In the genomic region with DNA sequence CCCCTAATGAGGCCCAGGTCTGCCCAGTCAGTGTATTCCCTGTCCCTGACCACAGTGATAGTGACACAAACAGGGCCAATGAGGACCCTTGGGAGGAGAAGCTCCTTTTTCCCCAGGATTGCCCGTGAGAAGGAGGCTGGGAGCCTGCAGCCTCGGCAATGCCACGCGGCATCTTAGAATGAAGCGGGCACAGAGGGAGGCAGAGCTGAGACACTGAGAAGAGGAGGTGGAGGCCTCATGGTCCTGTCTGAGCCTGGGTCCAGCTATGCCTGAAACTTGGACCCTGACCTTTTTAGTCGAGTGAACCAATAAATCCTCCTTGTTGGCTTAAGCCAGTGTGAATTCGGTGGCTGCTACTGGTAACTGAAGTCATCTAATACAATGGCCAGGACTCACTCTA, we compare ENCODE assay signal across 1 cellular context.
TF ChIP-seq lines count a peak whose summit lies in the region.

No MANE protein-coding gene starts in this region.

TF ChIP-seq in HepG2, 621 proteins besides CTCF, POLR2A, EP300 and RAD21 (continued from another document and continues in another):
- TF ChIP-seq, protein P1, sequence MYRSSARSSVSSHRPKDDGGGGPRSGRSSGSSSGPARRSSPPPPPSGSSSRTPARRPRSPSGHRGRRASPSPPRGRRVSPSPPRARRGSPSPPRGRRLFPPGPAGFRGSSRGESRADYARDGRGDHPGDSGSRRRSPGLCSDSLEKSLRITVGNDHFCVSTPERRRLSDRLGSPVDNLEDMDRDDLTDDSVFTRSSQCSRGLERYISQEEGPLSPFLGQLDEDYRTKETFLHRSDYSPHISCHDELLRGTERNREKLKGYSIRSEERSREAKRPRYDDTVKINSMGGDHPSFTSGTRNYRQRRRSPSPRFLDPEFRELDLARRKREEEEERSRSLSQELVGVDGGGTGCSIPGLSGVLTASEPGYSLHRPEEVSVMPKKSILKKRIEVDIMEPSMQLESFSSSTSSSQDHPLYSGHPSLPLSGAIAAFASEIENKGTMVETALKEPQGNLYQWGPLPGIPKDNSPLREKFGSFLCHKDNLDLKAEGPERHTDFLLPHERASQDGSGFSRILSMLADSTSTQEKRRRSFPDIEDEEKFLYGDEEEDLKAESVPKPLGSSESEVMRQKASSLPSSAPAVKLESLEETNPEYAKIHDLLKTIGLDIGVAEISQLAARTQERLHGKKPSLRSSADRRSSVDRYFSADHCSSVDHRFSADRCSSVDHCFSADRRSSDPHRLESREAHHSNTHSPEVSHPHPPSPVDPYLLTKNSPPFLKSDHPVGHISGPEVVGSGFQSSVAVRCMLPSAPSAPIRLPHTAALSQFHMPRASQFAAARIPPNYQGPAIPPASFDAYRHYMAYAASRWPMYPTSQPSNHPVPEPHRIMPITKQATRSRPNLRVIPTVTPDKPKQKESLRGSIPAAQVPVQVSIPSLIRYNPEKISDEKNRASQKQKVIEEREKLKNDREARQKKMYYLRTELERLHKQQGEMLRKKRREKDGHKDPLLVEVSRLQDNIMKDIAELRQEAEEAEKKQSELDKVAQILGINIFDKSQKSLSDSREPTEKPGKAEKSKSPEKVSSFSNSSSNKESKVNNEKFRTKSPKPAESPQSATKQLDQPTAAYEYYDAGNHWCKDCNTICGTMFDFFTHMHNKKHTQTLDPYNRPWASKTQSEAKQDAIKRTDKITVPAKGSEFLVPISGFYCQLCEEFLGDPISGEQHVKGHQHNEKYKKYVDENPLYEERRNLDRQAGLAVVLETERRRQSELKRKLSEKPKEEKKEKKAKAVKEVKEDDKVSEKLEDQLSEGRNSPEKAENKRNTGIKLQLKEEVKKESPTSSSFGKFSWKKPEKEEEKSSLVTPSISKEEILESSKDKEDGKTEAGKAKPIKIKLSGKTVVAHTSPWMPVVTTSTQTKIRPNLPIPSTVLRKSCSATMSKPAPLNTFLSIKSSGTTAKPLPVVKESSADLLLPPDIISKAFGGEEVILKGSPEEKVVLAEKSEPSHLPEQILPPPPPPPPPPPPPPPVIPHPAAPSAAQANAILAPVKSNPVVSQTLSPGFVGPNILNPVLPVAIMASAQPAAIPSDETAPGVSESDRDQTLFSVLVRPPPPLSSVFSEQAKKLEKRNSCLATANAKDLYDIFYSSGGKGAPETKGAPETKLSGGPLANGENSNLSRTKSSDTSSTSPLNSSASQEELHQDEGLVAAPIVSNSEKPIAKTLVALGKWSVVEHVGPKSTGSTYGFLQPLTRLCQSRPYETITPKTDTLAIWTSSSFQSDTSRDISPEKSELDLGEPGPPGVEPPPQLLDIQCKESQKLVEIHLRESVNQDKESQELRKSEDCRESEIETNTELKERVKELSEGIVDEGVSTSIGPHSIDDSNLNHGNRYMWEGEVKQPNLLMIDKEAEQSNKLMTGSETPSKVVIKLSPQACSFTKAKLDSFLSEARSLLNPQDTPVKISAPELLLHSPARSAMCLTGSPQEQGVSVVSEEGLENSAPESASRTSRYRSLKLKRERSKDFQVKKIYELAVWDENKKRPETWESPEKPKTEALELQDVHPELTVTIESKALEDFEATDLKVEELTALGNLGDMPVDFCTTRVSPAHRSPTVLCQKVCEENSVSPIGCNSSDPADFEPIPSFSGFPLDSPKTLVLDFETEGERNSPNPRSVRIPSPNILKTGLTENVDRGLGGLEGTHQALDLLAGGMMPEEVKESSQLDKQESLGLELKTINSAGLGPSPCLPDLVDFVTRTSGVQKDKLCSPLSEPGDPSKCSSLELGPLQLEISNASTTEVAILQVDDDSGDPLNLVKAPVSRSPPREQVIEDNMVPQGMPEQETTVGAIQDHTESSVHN (CRISPR knock-in tag; IDR thresholded peaks at IDR 0.05) = no peak
- TF ChIP-seq ZNF547 (CRISPR knock-in tag; IDR thresholded peaks at IDR 0.05) (peak; percentile 56; the same call in 1 of the 2 replicates), ZNF766 (CRISPR knock-in tag; IDR thresholded peaks at IDR 0.05; ENCODE audit: borderline replicate concordance) (no peak), GATAD2A (CRISPR knock-in tag; IDR thresholded peaks at IDR 0.05) (0 out of 2 replicates have a peak, but pooled peaks have one; percentile 49), PRPF4 (IDR thresholded peaks at IDR 0.05; ENCODE audit: low read depth, low read length, poor library complexity, severe bottlenecking) (no peak), ZNF136 (CRISPR knock-in tag; IDR thresholded peaks at IDR 0.05; ENCODE audit: low read depth) (no peak)
- TF ChIP-seq, protein P2, sequence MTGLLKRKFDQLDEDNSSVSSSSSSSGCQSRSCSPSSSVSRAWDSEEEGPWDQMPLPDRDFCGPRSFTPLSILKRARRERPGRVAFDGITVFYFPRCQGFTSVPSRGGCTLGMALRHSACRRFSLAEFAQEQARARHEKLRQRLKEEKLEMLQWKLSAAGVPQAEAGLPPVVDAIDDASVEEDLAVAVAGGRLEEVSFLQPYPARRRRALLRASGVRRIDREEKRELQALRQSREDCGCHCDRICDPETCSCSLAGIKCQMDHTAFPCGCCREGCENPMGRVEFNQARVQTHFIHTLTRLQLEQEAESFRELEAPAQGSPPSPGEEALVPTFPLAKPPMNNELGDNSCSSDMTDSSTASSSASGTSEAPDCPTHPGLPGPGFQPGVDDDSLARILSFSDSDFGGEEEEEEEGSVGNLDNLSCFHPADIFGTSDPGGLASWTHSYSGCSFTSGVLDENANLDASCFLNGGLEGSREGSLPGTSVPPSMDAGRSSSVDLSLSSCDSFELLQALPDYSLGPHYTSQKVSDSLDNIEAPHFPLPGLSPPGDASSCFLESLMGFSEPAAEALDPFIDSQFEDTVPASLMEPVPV (CRISPR knock-in tag; IDR thresholded peaks at IDR 0.05) = no peak
- TF ChIP-seq, protein P3, sequence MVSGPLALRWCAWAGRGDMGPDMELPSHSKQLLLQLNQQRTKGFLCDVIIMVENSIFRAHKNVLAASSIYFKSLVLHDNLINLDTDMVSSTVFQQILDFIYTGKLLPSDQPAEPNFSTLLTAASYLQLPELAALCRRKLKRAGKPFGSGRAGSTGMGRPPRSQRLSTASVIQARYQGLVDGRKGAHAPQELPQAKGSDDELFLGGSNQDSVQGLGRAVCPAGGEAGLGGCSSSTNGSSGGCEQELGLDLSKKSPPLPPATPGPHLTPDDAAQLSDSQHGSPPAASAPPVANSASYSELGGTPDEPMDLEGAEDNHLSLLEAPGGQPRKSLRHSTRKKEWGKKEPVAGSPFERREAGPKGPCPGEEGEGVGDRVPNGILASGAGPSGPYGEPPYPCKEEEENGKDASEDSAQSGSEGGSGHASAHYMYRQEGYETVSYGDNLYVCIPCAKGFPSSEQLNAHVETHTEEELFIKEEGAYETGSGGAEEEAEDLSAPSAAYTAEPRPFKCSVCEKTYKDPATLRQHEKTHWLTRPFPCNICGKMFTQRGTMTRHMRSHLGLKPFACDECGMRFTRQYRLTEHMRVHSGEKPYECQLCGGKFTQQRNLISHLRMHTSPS (CRISPR knock-in tag; IDR thresholded peaks at IDR 0.05; ENCODE audit: low read depth) = no peak
- TF ChIP-seq, protein P4, sequence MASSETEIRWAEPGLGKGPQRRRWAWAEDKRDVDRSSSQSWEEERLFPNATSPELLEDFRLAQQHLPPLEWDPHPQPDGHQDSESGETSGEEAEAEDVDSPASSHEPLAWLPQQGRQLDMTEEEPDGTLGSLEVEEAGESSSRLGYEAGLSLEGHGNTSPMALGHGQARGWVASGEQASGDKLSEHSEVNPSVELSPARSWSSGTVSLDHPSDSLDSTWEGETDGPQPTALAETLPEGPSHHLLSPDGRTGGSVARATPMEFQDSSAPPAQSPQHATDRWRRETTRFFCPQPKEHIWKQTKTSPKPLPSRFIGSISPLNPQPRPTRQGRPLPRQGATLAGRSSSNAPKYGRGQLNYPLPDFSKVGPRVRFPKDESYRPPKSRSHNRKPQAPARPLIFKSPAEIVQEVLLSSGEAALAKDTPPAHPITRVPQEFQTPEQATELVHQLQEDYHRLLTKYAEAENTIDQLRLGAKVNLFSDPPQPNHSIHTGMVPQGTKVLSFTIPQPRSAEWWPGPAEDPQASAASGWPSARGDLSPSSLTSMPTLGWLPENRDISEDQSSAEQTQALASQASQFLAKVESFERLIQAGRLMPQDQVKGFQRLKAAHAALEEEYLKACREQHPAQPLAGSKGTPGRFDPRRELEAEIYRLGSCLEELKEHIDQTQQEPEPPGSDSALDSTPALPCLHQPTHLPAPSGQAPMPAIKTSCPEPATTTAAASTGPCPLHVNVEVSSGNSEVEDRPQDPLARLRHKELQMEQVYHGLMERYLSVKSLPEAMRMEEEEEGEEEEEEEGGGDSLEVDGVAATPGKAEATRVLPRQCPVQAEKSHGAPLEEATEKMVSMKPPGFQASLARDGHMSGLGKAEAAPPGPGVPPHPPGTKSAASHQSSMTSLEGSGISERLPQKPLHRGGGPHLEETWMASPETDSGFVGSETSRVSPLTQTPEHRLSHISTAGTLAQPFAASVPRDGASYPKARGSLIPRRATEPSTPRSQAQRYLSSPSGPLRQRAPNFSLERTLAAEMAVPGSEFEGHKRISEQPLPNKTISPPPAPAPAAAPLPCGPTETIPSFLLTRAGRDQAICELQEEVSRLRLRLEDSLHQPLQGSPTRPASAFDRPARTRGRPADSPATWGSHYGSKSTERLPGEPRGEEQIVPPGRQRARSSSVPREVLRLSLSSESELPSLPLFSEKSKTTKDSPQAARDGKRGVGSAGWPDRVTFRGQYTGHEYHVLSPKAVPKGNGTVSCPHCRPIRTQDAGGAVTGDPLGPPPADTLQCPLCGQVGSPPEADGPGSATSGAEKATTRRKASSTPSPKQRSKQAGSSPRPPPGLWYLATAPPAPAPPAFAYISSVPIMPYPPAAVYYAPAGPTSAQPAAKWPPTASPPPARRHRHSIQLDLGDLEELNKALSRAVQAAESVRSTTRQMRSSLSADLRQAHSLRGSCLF (CRISPR knock-in tag; IDR thresholded peaks at IDR 0.05; ENCODE audit: borderline replicate concordance) = no peak
- TF ChIP-seq, protein P5, sequence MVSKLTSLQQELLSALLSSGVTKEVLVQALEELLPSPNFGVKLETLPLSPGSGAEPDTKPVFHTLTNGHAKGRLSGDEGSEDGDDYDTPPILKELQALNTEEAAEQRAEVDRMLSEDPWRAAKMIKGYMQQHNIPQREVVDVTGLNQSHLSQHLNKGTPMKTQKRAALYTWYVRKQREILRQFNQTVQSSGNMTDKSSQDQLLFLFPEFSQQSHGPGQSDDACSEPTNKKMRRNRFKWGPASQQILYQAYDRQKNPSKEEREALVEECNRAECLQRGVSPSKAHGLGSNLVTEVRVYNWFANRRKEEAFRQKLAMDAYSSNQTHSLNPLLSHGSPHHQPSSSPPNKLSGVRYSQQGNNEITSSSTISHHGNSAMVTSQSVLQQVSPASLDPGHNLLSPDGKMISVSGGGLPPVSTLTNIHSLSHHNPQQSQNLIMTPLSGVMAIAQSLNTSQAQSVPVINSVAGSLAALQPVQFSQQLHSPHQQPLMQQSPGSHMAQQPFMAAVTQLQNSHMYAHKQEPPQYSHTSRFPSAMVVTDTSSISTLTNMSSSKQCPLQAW (CRISPR knock-in tag; IDR thresholded peaks at IDR 0.05) = no peak
- TF ChIP-seq, protein P6, sequence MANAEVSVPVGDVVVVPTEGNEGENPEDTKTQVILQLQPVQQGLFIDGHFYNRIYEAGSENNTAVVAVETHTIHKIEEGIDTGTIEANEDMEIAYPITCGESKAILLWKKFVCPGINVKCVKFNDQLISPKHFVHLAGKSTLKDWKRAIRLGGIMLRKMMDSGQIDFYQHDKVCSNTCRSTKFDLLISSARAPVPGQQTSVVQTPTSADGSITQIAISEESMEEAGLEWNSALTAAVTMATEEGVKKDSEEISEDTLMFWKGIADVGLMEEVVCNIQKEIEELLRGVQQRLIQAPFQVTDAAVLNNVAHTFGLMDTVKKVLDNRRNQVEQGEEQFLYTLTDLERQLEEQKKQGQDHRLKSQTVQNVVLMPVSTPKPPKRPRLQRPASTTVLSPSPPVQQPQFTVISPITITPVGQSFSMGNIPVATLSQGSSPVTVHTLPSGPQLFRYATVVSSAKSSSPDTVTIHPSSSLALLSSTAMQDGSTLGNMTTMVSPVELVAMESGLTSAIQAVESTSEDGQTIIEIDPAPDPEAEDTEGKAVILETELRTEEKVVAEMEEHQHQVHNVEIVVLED (CRISPR knock-in tag; IDR thresholded peaks at IDR 0.05; ENCODE audit: borderline replicate concordance) = 0 out of 2 replicates have a peak, but pooled peaks have one; percentile 37
- TF ChIP-seq, protein P7, sequence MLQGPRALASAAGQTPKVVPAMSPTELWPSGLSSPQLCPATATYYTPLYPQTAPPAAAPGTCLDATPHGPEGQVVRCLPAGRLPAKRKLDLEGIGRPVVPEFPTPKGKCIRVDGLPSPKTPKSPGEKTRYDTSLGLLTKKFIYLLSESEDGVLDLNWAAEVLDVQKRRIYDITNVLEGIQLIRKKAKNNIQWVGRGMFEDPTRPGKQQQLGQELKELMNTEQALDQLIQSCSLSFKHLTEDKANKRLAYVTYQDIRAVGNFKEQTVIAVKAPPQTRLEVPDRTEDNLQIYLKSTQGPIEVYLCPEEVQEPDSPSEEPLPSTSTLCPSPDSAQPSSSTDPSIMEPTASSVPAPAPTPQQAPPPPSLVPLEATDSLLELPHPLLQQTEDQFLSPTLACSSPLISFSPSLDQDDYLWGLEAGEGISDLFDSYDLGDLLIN (CRISPR knock-in tag; IDR thresholded peaks at IDR 0.05; ENCODE audit: borderline replicate concordance) = no peak
- TF ChIP-seq, protein P8, sequence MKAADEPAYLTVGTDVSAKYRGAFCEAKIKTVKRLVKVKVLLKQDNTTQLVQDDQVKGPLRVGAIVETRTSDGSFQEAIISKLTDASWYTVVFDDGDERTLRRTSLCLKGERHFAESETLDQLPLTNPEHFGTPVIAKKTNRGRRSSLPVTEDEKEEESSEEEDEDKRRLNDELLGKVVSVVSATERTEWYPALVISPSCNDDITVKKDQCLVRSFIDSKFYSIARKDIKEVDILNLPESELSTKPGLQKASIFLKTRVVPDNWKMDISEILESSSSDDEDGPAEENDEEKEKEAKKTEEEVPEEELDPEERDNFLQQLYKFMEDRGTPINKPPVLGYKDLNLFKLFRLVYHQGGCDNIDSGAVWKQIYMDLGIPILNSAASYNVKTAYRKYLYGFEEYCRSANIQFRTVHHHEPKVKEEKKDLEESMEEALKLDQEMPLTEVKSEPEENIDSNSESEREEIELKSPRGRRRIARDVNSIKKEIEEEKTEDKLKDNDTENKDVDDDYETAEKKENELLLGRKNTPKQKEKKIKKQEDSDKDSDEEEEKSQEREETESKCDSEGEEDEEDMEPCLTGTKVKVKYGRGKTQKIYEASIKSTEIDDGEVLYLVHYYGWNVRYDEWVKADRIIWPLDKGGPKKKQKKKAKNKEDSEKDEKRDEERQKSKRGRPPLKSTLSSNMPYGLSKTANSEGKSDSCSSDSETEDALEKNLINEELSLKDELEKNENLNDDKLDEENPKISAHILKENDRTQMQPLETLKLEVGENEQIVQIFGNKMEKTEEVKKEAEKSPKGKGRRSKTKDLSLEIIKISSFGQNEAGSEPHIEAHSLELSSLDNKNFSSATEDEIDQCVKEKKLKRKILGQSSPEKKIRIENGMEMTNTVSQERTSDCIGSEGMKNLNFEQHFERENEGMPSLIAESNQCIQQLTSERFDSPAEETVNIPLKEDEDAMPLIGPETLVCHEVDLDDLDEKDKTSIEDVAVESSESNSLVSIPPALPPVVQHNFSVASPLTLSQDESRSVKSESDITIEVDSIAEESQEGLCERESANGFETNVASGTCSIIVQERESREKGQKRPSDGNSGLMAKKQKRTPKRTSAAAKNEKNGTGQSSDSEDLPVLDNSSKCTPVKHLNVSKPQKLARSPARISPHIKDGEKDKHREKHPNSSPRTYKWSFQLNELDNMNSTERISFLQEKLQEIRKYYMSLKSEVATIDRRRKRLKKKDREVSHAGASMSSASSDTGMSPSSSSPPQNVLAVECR (CRISPR knock-in tag; IDR thresholded peaks at IDR 0.05; ENCODE audit: borderline replicate concordance) = 0 out of 2 replicates have a peak, but pooled peaks have one; percentile 12
- TF ChIP-seq, protein P9, sequence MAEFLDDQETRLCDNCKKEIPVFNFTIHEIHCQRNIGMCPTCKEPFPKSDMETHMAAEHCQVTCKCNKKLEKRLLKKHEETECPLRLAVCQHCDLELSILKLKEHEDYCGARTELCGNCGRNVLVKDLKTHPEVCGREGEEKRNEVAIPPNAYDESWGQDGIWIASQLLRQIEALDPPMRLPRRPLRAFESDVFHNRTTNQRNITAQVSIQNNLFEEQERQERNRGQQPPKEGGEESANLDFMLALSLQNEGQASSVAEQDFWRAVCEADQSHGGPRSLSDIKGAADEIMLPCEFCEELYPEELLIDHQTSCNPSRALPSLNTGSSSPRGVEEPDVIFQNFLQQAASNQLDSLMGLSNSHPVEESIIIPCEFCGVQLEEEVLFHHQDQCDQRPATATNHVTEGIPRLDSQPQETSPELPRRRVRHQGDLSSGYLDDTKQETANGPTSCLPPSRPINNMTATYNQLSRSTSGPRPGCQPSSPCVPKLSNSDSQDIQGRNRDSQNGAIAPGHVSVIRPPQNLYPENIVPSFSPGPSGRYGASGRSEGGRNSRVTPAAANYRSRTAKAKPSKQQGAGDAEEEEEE (CRISPR knock-in tag; IDR thresholded peaks at IDR 0.05; ENCODE audit: borderline replicate concordance) = no peak
